In genomic region chr19:49337267-49338022, GRCh38 we compare ENCODE assay signal across 14 cellular contexts. TPM values are rescaled to one million over a fixed set of nuclear protein-coding genes. Genes with fewer than 3 reads are reported as not detected.
DNase-seq lines count a peak whose midpoint lies in the region; ATAC-seq and TF ChIP-seq lines count a peak whose summit lies in the region.
"Had no signal": no experiment of that assay in that cellular context is flagged by ENCODE, and none has a peak within 500 bp of the region (broad histone marks: within the 10 kb centered on the region; RNA-seq: fewer than 3 reads in every experiment).

No MANE protein-coding gene starts in this region.

- H3K4me3 Mint-ChIP-seq in activated B cell treated with CpG ODN at 0.5 μM for 24 hours, result peak overlapping the region; percentile 100
- H3K4me3 Mint-ChIP-seq in stimulated activated naive CD8-positive, alpha-beta T cell treated with anti-CD3 and anti-CD28 coated beads, Interleukin-15, amount 100 ng/mL, for 72 hours, result peak overlapping the region; percentile 27 to 99

- peaks cover 73% of the 10 kb centered on the region for H3K36me3 Mint-ChIP-seq in activated B cell treated with CpG ODN at 0.5 μM for 24 hours (ENCODE audit: low read depth)

- TF ChIP-seq CTCF in activated B cell treated with CpG ODN at 0.5 μM for 24 hours (IDR thresholded peaks at IDR 0.05), result no peak
- no peak for TF ChIP-seq CTCF in foreskin keratinocyte (conservative IDR thresholded peaks at IDR 0.05)

- H3K4me1 Mint-ChIP-seq in activated B cell treated with CpG ODN at 0.5 μM for 24 hours, result peaks cover 90% of the 10 kb centered on the region
- peaks cover 80% of the 10 kb centered on the region for H3K4me1 Mint-ChIP-seq in stimulated activated naive CD8-positive, alpha-beta T cell treated with anti-CD3 and anti-CD28 coated beads, Interleukin-15, amount 100 ng/mL, for 72 hours

- CTCF ChIA-PET in activated B cell treated with CpG ODN at 0.5 μM for 24 hours (lab: Charles Lee), result interaction anchor here (1.3 to 1.5 kb wide), 2 partner anchors 11 to 36 kb away, joined by 4 read pairs; no protein-coding TSS in a partner anchor

- H3K9me3 Mint-ChIP-seq in activated B cell treated with CpG ODN at 0.5 μM for 24 hours, result no peaks in the 10 kb centered on the region
- H3K9me3 Mint-ChIP-seq in stimulated activated naive CD8-positive, alpha-beta T cell treated with anti-CD3 and anti-CD28 coated beads, Interleukin-15, amount 100 ng/mL, for 72 hours, result no peaks in the 10 kb centered on the region

- peak; percentile 16 for DNase-seq in activated effector memory CD4-positive, alpha-beta T cell treated with anti-CD3 and anti-CD28 coated beads, Interleukin-2, amount 50 U/mL, for 16 hours
- DNase-seq in activated effector memory CD4-positive, alpha-beta T cell treated with Interleukin-2 at 50 U/mL for 16 hours, result no peak
- DNase-seq in activated B cell treated with CpG ODN at 0.5 μM for 24 hours (no peak), activated gamma-delta T cell (lab: John Stamatoyannopoulos, UW) (no peak), foreskin keratinocyte (no peak)
- no peak for DNase-seq in stimulated activated naive CD8-positive, alpha-beta T cell treated with anti-CD3 and anti-CD28 coated beads, Interleukin-15, amount 100 ng/mL, for 72 hours
- DNase-seq: hypothalamus; MM.1S; nucleus accumbens; stimulated activated naive CD4-positive, alpha-beta T cell had no signal

- H3K27me3 ChIP-seq in iPS-15b (ENCODE audit: control insufficient read depth, insufficient read depth, low read length), result peaks cover 17% of the 10 kb centered on the region
- H3K27me3 ChIP-seq in foreskin keratinocyte, result peaks cover 14% of the 10 kb centered on the region
- H3K27me3 ChIP-seq: adrenal gland had no signal

- H3K4me1 ChIP-seq in iPS-15b (ENCODE audit: control insufficient read depth, insufficient read depth, low read length) (peaks cover 5% of the 10 kb centered on the region), foreskin keratinocyte (peaks cover 4% of the 10 kb centered on the region)

- H3K9me3 ChIP-seq in iPS-15b (ENCODE audit: control insufficient read depth, insufficient read depth, low read length), result no peaks in the 10 kb centered on the region
- H3K9me3 ChIP-seq: adrenal gland had no signal

- intact Hi-C loops in activated B cell treated with CpG ODN at 0.5 μM for 24 hours (cut with micrococcal nuclease), result loop anchor here (10.0 kb wide), 2 partner anchors 557 to 1007 kb away; partner anchors contain the start of gene IL4I1

- no peak overlapping the region for H3K9ac ChIP-seq in iPS-15b (ENCODE audit: low read depth, low read length)

- ATAC-seq in activated B cell treated with CpG ODN at 0.5 μM for 24 hours (ENCODE audit: low read depth) (no peak), GM18907 (IDR thresholded peaks at IDR 0.05; ENCODE audit: unreplicated experiment) (no peak), foreskin keratinocyte (no peak)
- ATAC-seq in stimulated activated naive CD8-positive, alpha-beta T cell treated with anti-CD3 and anti-CD28 coated beads, Interleukin-15, amount 100 ng/mL, for 72 hours, result no peak
- ATAC-seq: Panc1 had no signal

- no peaks in the 10 kb centered on the region for H3K27me3 Mint-ChIP-seq in activated B cell treated with CpG ODN at 0.5 μM for 24 hours
- H3K27me3 Mint-ChIP-seq in stimulated activated naive CD8-positive, alpha-beta T cell treated with anti-CD3 and anti-CD28 coated beads, Interleukin-15, amount 100 ng/mL, for 72 hours, result no peaks in the 10 kb centered on the region

- H3K27ac Mint-ChIP-seq in activated B cell treated with CpG ODN at 0.5 μM for 24 hours, result peak overlapping the region; percentile 100
- peak overlapping the region; percentile 44 to 85 for H3K27ac Mint-ChIP-seq in stimulated activated naive CD8-positive, alpha-beta T cell treated with anti-CD3 and anti-CD28 coated beads, Interleukin-15, amount 100 ng/mL, for 72 hours

- no peak overlapping the region for H3K27ac ChIP-seq in foreskin keratinocyte
- H3K27ac ChIP-seq: adrenal gland had no signal

- H3K36me3 ChIP-seq in iPS-15b (ENCODE audit: control insufficient read depth, insufficient read depth, low read length), result peaks cover 8% of the 10 kb centered on the region
- H3K36me3 ChIP-seq: adrenal gland had no signal

- POLR2A ChIA-PET in activated B cell treated with CpG ODN at 0.5 μM for 24 hours (lab: Charles Lee), result interaction anchor here (0.6 to 19.9 kb wide), 15 partner anchors 10 to 150 kb away, joined by 3 to 757 read pairs (median 12); partner anchors contain the start of genes CD37, DKKL1, KASH5 and PIH1D1

- H3K4me3 ChIP-seq in iPS-15b (ENCODE audit: low read depth, low read length), result peak overlapping the region; percentile 71
- H3K4me3 ChIP-seq: adrenal gland had no signal

RNA-seq across cellular contexts. Expression of gene CD37, which starts 2.2 kb away (rescaled TPM):
- total RNA-seq in activated B cell treated with CpG ODN at 0.5 μM for 24 hours, result 1,587 and 1,688 TPM in 2 replicates
- total RNA-seq in foreskin keratinocyte, result not detected in 2 replicates
- polyA plus RNA-seq in foreskin keratinocyte, result not detected in 2 replicates

RNA-seq across cellular contexts. Expression of gene SLC6A16, which starts 12.5 kb away (rescaled TPM):
- total RNA-seq in activated B cell treated with CpG ODN at 0.5 μM for 24 hours (14.8 and 19.3 TPM in 2 replicates), foreskin keratinocyte (0.17 TPM in 1 of 2 replicates, not detected in the other)
- 0.25 TPM in 1 of 2 replicates, not detected in the other for polyA plus RNA-seq in foreskin keratinocyte

RNA-seq across cellular contexts. Expression of gene TEAD2, which starts 24.8 kb away (rescaled TPM):
- 5.3 TPM in 2 replicates for total RNA-seq in activated B cell treated with CpG ODN at 0.5 μM for 24 hours
- 26.7 and 34.0 TPM in 2 replicates for total RNA-seq in foreskin keratinocyte
- 23.8 and 26.1 TPM in 2 replicates for polyA plus RNA-seq in foreskin keratinocyte

RNA-seq across cellular contexts. Expression of gene DKKL1, which starts 26.2 kb away (rescaled TPM):
- 0.71 and 0.76 TPM in 2 replicates for total RNA-seq in activated B cell treated with CpG ODN at 0.5 μM for 24 hours
- 0.25 and 0.31 TPM in 2 replicates for total RNA-seq in foreskin keratinocyte
- 0.15 TPM in 1 of 2 replicates, not detected in the other for polyA plus RNA-seq in foreskin keratinocyte

RNA-seq across cellular contexts. Expression of gene KASH5, which starts 50.6 kb away (rescaled TPM):
- 0.62 and 0.66 TPM in 2 replicates for total RNA-seq in activated B cell treated with CpG ODN at 0.5 μM for 24 hours
- not detected in 2 replicates for total RNA-seq in foreskin keratinocyte
- not detected in 2 replicates for polyA plus RNA-seq in foreskin keratinocyte
- polyA plus RNA-seq: adrenal gland had no signal

Comparison
In these comparisons a context has a peak if more than half of its experiments do, and no peak if none do; other contexts are left out.
1. RNA of gene CD37, which starts 2.2 kb away (total RNA-seq): 1,587 to 1,688 TPM in activated B cell treated with CpG ODN at 0.5 μM for 24 hours; not detected in foreskin keratinocyte; every median in the first group is over 1,000 times any median in the second.
2. RNA of gene SLC6A16, which starts 12.5 kb away (total RNA-seq): 14.8 to 19.3 TPM in activated B cell treated with CpG ODN at 0.5 μM for 24 hours; 0.17 TPM in foreskin keratinocyte; every median in the first group is over 10 times any median in the second.